11 cellular contexts compared by ENCODE assay signal in genomic region chr7:23276381-23276780, GRCh38. TPM values are rescaled to one million over a fixed set of nuclear protein-coding genes. Genes with fewer than 3 reads are reported as not detected.
A peak's percentile ranks its signal among the peaks of the same experiment; 100 is the strongest.
DNase-seq lines count a peak whose midpoint lies in the region; ATAC-seq and TF ChIP-seq lines count a peak whose summit lies in the region.
"Had no signal": no experiment of that assay in that cellular context is flagged by ENCODE, and none has a peak within 500 bp of the region (broad histone marks: within the 10 kb centered on the region; RNA-seq: fewer than 3 reads in every experiment).

No MANE protein-coding gene starts in this region.

- H3K9me3 ChIP-seq in cardiac muscle cell (ENCODE audit: low read depth), result no peaks in the 10 kb centered on the region
- H3K9me3 ChIP-seq in T-helper 17 cell (ENCODE audit: control insufficient read depth, low read length, poor library complexity, severe bottlenecking), result no peaks in the 10 kb centered on the region

- DNase-seq in cardiac muscle cell (ENCODE audit: low read depth in 1 of 2, low spot score in 1 of 2) (peak in 1 of 2 donors; percentile 10), cardiac septum (ENCODE audit: low spot score) (no peak), NOMO-1 (lab: John Stamatoyannopoulos, UW; ENCODE audit: unreplicated experiment in 2 of 2) (peak; percentile 63 to 64), choroid plexus epithelial cell (ENCODE audit: low read depth) (peak; percentile 13), nucleus accumbens (lab: John Stamatoyannopoulos, UW) (no peak), T-helper 17 cell (no peak)
- DNase-seq: activated CD4-positive, alpha-beta T cell treated with anti-CD3 and anti-CD28 coated beads, Interleukin-2, amount 50 U/mL, for 1 hour; amygdala; posterior cingulate gyrus had no signal

- H3K4me1 Mint-ChIP-seq in T-helper 17 cell, result peaks cover 12% of the 10 kb centered on the region

- no peaks in the 10 kb centered on the region for H3K36me3 ChIP-seq in cardiac muscle cell

- H3K4me3 ChIP-seq in cardiac muscle cell (no peak overlapping the region), choroid plexus epithelial cell (ENCODE audit: low read depth, low read length) (no peak overlapping the region)

- intact Hi-C loops in cardiac septum (cut with DNase I), result loop anchor here (5.0 to 10.0 kb wide), 2 partner anchors 186 to 268 kb away; no protein-coding TSS in a partner anchor

- TF ChIP-seq CTCF in cardiac muscle cell (IDR thresholded peaks at IDR 0.05; ENCODE audit: low read depth, low read length) (peak; percentile 10), choroid plexus epithelial cell (conservative IDR thresholded peaks at IDR 0.05; ENCODE audit: low read depth, low read length) (peak; percentile 26)

- no peak overlapping the region for H3K27ac ChIP-seq in cardiac muscle cell

- H3K36me3 Mint-ChIP-seq in T-helper 17 cell (ENCODE audit: low read depth), result no peaks in the 10 kb centered on the region

- no peaks in the 10 kb centered on the region for H3K4me1 ChIP-seq in cardiac muscle cell (ENCODE audit: low read depth)

- ATAC-seq in GM21723 (IDR thresholded peaks at IDR 0.05; ENCODE audit: unreplicated experiment), result no peak
- ATAC-seq in T-helper 17 cell, result no peak
- no peak for ATAC-seq in GM19397 (IDR thresholded peaks at IDR 0.05; ENCODE audit: unreplicated experiment)

- peaks cover 6% of the 10 kb centered on the region for H3K27me3 Mint-ChIP-seq in T-helper 17 cell

- H3K4me3 Mint-ChIP-seq in T-helper 17 cell, result no peak overlapping the region

- H3K27me3 ChIP-seq in cardiac muscle cell, result no peaks in the 10 kb centered on the region

- H3K27ac Mint-ChIP-seq in T-helper 17 cell, result no peak overlapping the region

RNA-seq across cellular contexts. Expression of gene MALSU1, which starts 22.8 kb away (rescaled TPM):
- 72.7 and 99.5 TPM in 2 replicates for total RNA-seq in cardiac muscle cell
- 86.7 and 111 TPM in 2 replicates for polyA plus RNA-seq in cardiac muscle cell
- 83.8 TPM for total RNA-seq in cardiac septum
- 10 to 100 TPM; 26.2 to 30.5 TPM for total RNA-seq in T-helper 17 cell

RNA-seq across cellular contexts. Expression of gene GPNMB, which starts 29.8 kb away (rescaled TPM):
- total RNA-seq in cardiac muscle cell (0.39 TPM in 1 of 2 replicates, not detected in the other), cardiac septum (239 TPM), T-helper 17 cell (not detected)
- polyA plus RNA-seq in cardiac muscle cell, result 1.3 and 1.6 TPM in 2 replicates

Comparison
In these comparisons a context has a peak if more than half of its experiments do, and no peak if none do; other contexts are left out.
1. RNA of gene GPNMB, which starts 29.8 kb away (total RNA-seq): 239 TPM in cardiac septum (single experiment); 0.39 TPM in cardiac muscle cell and not detected in T-helper 17 cell; every median in the first group is over 100 times any median in the second.
2. DNase-seq: peak in NOMO-1 (2 of 2) and choroid plexus epithelial cell (single experiment); none in cardiac septum (single experiment), nucleus accumbens (0 of 56) and T-helper 17 cell (0 of 3).